Comparison of ENCODE assay signal across 21 cellular contexts in the genomic region with DNA sequence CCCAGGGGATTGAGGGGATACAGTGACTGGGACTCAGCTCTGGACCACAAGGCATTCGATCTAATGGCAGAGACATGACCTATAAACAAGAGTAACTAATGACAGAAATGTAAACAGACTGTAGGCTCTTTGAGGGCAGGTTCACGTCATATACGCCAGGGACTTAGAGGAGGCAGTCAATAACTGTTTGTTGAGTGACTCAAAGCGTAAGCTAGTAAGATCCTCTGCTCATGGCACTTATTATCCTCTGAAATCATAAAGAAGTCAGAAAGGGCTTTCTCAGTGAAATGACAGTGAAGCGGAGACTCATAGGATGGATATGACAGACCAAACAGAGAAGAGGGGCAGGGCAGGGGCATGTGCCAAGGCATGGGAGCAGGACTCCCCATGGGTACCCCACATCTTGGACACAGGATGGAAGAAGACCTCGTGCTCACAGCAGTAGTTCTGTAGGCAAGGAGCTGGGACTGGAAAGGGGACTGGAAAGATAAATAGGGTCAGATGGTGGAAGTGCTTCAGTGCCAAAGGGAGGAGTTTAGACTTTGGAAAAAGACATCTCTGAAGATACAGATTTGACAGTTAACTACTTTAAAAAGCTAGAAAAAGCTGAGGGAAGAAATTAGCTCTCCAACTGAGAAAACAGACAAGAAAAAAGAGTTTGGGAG.
DNase-seq lines count a peak whose midpoint lies in the region; ATAC-seq, FAIRE-seq and TF ChIP-seq lines count a peak whose summit lies in the region.
"Had no signal": no experiment of that assay in that cellular context is flagged by ENCODE, and none has a peak within 500 bp of the region (broad histone marks: within the 10 kb centered on the region; RNA-seq: fewer than 3 reads in every experiment).

No MANE protein-coding gene starts in this region.

- H3K36me3 ChIP-seq in HepG2 (replicated peaks in 1 of 2; ENCODE audit: control insufficient read depth in 1 of 2, insufficient read depth in 2 of 2, low read length in 2 of 2) (no peaks in the 10 kb centered on the region), stomach smooth muscle (ENCODE audit: control insufficient read depth in 2 of 2, insufficient read depth in 2 of 2, low read length in 2 of 2) (no peaks in the 10 kb centered on the region), pancreas (no peaks in the 10 kb centered on the region)
- H3K36me3 ChIP-seq: BLaER1 treated with 17β-estradiol and CSF1 and Interleukin-3, amounts not matched to agents 10 nM and 100 nM had no signal

- H3K27ac Mint-ChIP-seq in activated naive CD4-positive, alpha-beta T cell treated with anti-CD3 and anti-CD28 coated beads, Interleukin-2, amount 50 U/mL, for 24 hours: peak overlapping the region; percentile 52
- no peak overlapping the region for H3K27ac Mint-ChIP-seq in activated naive CD4-positive, alpha-beta T cell treated with anti-CD3 and anti-CD28 coated beads for 36 hours
- peak overlapping the region; percentile 59 to 65 for H3K27ac Mint-ChIP-seq in T-cell
- H3K27ac Mint-ChIP-seq: H9, IgD-negative memory B cell had no signal

- DNase-seq in activated naive CD4-positive, alpha-beta T cell treated with anti-CD3 and anti-CD28 coated beads for 36 hours: no peak
- no peak for DNase-seq in T-cell
- no peak for DNase-seq in HepG2 (ENCODE audit: low spot score)
- no peak for DNase-seq in dermis blood vessel endothelial cell
- DNase-seq in pancreas: no peak
- DNase-seq: 8988T; CD8-positive, alpha-beta memory T cell; GDM1; H9; NCI-H1105 treated with DMSO at 0.1 percent for 48 hours; NCI-H2081; NCI-H2171; NCI-H345; NCI-H526; OCI-M1; Right ventricle myocardium superior had no signal

- no peak for FAIRE-seq in HepG2 (lab: Jason Lieb, UNC)
- FAIRE-seq in pancreas (lab: Jason Lieb, UNC): no peak

- peaks cover 44% of the 10 kb centered on the region for H3K4me1 ChIP-seq in HepG2 (ENCODE audit: insufficient read depth, low read length)
- H3K4me1 ChIP-seq in stomach smooth muscle (ENCODE audit: control insufficient read depth, insufficient read depth, low read length): peaks cover 36% of the 10 kb centered on the region
- no peaks in the 10 kb centered on the region for H3K4me1 ChIP-seq in pancreas

- ATAC-seq in T-cell (replicated peaks in 1 of 4) (no peak), HepG2 (0 out of 3 replicates have a peak, but pooled peaks have one; percentile 22), esophagus mucosa (no peak), pancreas (no peak)

- H3K27me3 ChIP-seq in HepG2 (ENCODE audit: control insufficient read depth in 1 of 2, insufficient read depth in 2 of 2, low read length in 2 of 2): no peaks in the 10 kb centered on the region
- H3K27me3 ChIP-seq in stomach smooth muscle (ENCODE audit: control insufficient read depth in 1 of 2, insufficient read depth in 2 of 2, low read length in 2 of 2): no peaks in the 10 kb centered on the region
- no peaks in the 10 kb centered on the region for H3K27me3 ChIP-seq in pancreas
- H3K27me3 ChIP-seq: BLaER1 treated with 17β-estradiol and CSF1 and Interleukin-3, amounts not matched to agents 10 nM and 100 nM had no signal

- TF ChIP-seq EP300 in HepG2 (IDR thresholded peaks at IDR 0.05; ENCODE audit: low read depth in 2 of 2, low read length in 2 of 2): no peak
- TF ChIP-seq EP300 in HepG2 (CRISPR knock-in tag; IDR thresholded peaks at IDR 0.05; ENCODE audit: borderline replicate concordance): no peak

- peaks cover 7% of the 10 kb centered on the region for H3K79me2 ChIP-seq in HepG2 (ENCODE audit: insufficient read depth, low read length)

- H3K9me3 ChIP-seq in HepG2 (ENCODE audit: low read length): no peaks in the 10 kb centered on the region
- H3K9me3 ChIP-seq in stomach smooth muscle (ENCODE audit: control insufficient read depth in 2 of 2, low read length in 2 of 2): no peaks in the 10 kb centered on the region
- H3K9me3 ChIP-seq in pancreas: no peaks in the 10 kb centered on the region

- H3K27ac ChIP-seq in HepG2 (ENCODE audit: extremely low read length, insufficient read depth, low read length): peak overlapping the region; percentile 53
- H3K27ac ChIP-seq in stomach smooth muscle (ENCODE audit: low read length): peak overlapping the region; percentile 46
- no peak overlapping the region for H3K27ac ChIP-seq in pancreas
- H3K27ac ChIP-seq: BLaER1 treated with 17β-estradiol and CSF1 and Interleukin-3, amounts not matched to agents 10 nM and 100 nM had no signal

- H3K36me3 Mint-ChIP-seq in activated naive CD4-positive, alpha-beta T cell treated with anti-CD3 and anti-CD28 coated beads, Interleukin-2, amount 50 U/mL, for 24 hours: no peaks in the 10 kb centered on the region
- no peaks in the 10 kb centered on the region for H3K36me3 Mint-ChIP-seq in activated naive CD4-positive, alpha-beta T cell treated with anti-CD3 and anti-CD28 coated beads for 36 hours (ENCODE audit: low read depth)
- no peaks in the 10 kb centered on the region for H3K36me3 Mint-ChIP-seq in T-cell
- H3K36me3 Mint-ChIP-seq: IgD-negative memory B cell had no signal

- CTCF ChIA-PET in activated naive CD4-positive, alpha-beta T cell treated with anti-CD3 and anti-CD28 coated beads for 36 hours (lab: Charles Lee): interaction anchor here (0.5 to 1.6 kb wide), 3 partner anchors 10 to 68 kb away, joined by 3 to 5 read pairs (median 3); no protein-coding TSS in a partner anchor
- CTCF ChIA-PET in T-cell (lab: Charles Lee) (no interaction called here), HepG2 (lab: Yijun Ruan, JAX; ENCODE audit: low intra/inter-chr PET ratio, low total read pairs) (no interaction called here)

- intact Hi-C loops in activated naive CD4-positive, alpha-beta T cell treated with anti-CD3 and anti-CD28 coated beads for 36 hours (cut with micrococcal nuclease): no loop called here
- intact Hi-C loops in HepG2 (cut with micrococcal nuclease; ENCODE audit: unreplicated experiment) (no loop called here), pancreas (cut with DNase I) (no loop called here)

- H3K4me3 Mint-ChIP-seq in activated naive CD4-positive, alpha-beta T cell treated with anti-CD3 and anti-CD28 coated beads, Interleukin-2, amount 50 U/mL, for 24 hours: no peak overlapping the region
- H3K4me3 Mint-ChIP-seq in activated naive CD4-positive, alpha-beta T cell treated with anti-CD3 and anti-CD28 coated beads for 36 hours: no peak overlapping the region
- peak overlapping the region in 1 of 3 donors; percentile 2 for H3K4me3 Mint-ChIP-seq in T-cell
- H3K4me3 Mint-ChIP-seq: CD8-positive, alpha-beta memory T cell; H9; IgD-negative memory B cell had no signal

- peak overlapping the region; percentile 43 for H3K4me2 ChIP-seq in HepG2 (ENCODE audit: low read depth, low read length)

- TF ChIP-seq CTCF in HepG2 (CRISPR knock-in tag; IDR thresholded peaks at IDR 0.05): no peak
- TF ChIP-seq CTCF in pancreas (IDR thresholded peaks at IDR 0.05): no peak

- peaks cover 84% of the 10 kb centered on the region for H3K4me1 Mint-ChIP-seq in activated naive CD4-positive, alpha-beta T cell treated with anti-CD3 and anti-CD28 coated beads, Interleukin-2, amount 50 U/mL, for 24 hours
- H3K4me1 Mint-ChIP-seq in activated naive CD4-positive, alpha-beta T cell treated with anti-CD3 and anti-CD28 coated beads for 36 hours (ENCODE audit: low read depth): peaks cover 67% of the 10 kb centered on the region
- peaks cover 53 to 79% (median 79%) of the 10 kb centered on the region in 3 donors for H3K4me1 Mint-ChIP-seq in T-cell

- H2AFZ ChIP-seq in HepG2 (ENCODE audit: low read length): no peak overlapping the region

- BruUV-seq in HepG2 (replicated peaks; lab: Mats Ljungman, UMichigan): no TSS peak

- no peak overlapping the region for H3K9ac ChIP-seq in HepG2 (ENCODE audit: insufficient read depth, low read depth, low read length)
- H3K9ac ChIP-seq in stomach smooth muscle (ENCODE audit: low read length in 2 of 2): no peak overlapping the region
- H3K9ac ChIP-seq: BLaER1 treated with 17β-estradiol and CSF1 and Interleukin-3, amounts not matched to agents 10 nM and 100 nM had no signal

- TF ChIP-seq RAD21 in HepG2 (CRISPR knock-in tag; IDR thresholded peaks at IDR 0.05): no peak

- in situ Hi-C loops in HepG2 (cut with HindIII; ENCODE audit: extremely low pct_ligation_motif_present, low pct_unique_long_range_greater_than_20kb): no loop called here

- no peaks in the 10 kb centered on the region for H3K9me3 Mint-ChIP-seq in activated naive CD4-positive, alpha-beta T cell treated with anti-CD3 and anti-CD28 coated beads, Interleukin-2, amount 50 U/mL, for 24 hours
- H3K9me3 Mint-ChIP-seq in activated naive CD4-positive, alpha-beta T cell treated with anti-CD3 and anti-CD28 coated beads for 36 hours: no peaks in the 10 kb centered on the region
- H3K9me3 Mint-ChIP-seq in T-cell: no peaks in the 10 kb centered on the region
- H3K9me3 Mint-ChIP-seq: CD8-positive, alpha-beta memory T cell; H9; IgD-negative memory B cell had no signal

- H3K4me3 ChIP-seq in HepG2 (replicated peaks in 1 of 3; ENCODE audit: insufficient read depth in 1 of 3, low read depth in 2 of 3, low read length in 3 of 3) (no peak overlapping the region), stomach smooth muscle (ENCODE audit: low read length in 2 of 2) (no peak overlapping the region), pancreas (no peak overlapping the region)
- H3K4me3 ChIP-seq: BLaER1 treated with 17β-estradiol and CSF1 and Interleukin-3, amounts not matched to agents 10 nM and 100 nM had no signal

- WGBS in HepG2 (ENCODE audit: low lambda C conversion rate): 87% methylated on average over 6 of the region's 6 CpGs
- WGBS in pancreas, 2 donors: 85 to 93% methylated on average over 6 of the region's 6 CpGs

- POLR2A ChIA-PET in T-cell (lab: Charles Lee) (interaction anchor here in 1 of 2 donors (0.8 kb wide), 1 partner anchor 19 kb away, joined by 3 read pairs; no protein-coding TSS in a partner anchor), HepG2 (lab: Yijun Ruan, JAX) (interaction anchor here (0.6 to 2.6 kb wide), 3 partner anchors 8 to 14 kb away, joined by 3 to 19 read pairs (median 5); no protein-coding TSS in a partner anchor)

- TF ChIP-seq POLR2A in HepG2 (IDR thresholded peaks at IDR 0.05; ENCODE audit: insufficient read depth in 1 of 2, low read depth in 2 of 2, low read length in 2 of 2): no peak

- H4K20me1 ChIP-seq in HepG2 (ENCODE audit: insufficient read depth, low read length): peaks cover 6% of the 10 kb centered on the region; the same call in 1 of the 2 replicates
- H4K20me1 ChIP-seq: BLaER1 treated with 17β-estradiol and CSF1 and Interleukin-3, amounts not matched to agents 10 nM and 100 nM had no signal

- no peaks in the 10 kb centered on the region for H3K27me3 Mint-ChIP-seq in activated naive CD4-positive, alpha-beta T cell treated with anti-CD3 and anti-CD28 coated beads, Interleukin-2, amount 50 U/mL, for 24 hours
- no peaks in the 10 kb centered on the region for H3K27me3 Mint-ChIP-seq in activated naive CD4-positive, alpha-beta T cell treated with anti-CD3 and anti-CD28 coated beads for 36 hours (ENCODE audit: low read depth)
- no peaks in the 10 kb centered on the region for H3K27me3 Mint-ChIP-seq in T-cell
- H3K27me3 Mint-ChIP-seq: IgD-negative memory B cell had no signal

TF ChIP-seq in HepG2, 621 proteins besides CTCF, POLR2A, EP300 and RAD21 (continues in another document):
- TF ChIP-seq ZSCAN22 (CRISPR knock-in tag; IDR thresholded peaks at IDR 0.05): peak; percentile 45; the same call in 1 of the 2 replicates
- TF ChIP-seq ZNF7 (CRISPR knock-in tag; IDR thresholded peaks at IDR 0.05): peak; percentile 67
- no peak for TF ChIP-seq ZNF329 (CRISPR knock-in tag; IDR thresholded peaks at IDR 0.05; ENCODE audit: low read depth)
- TF ChIP-seq ZSCAN29 (CRISPR knock-in tag; conservative IDR thresholded peaks at IDR 0.05): no peak

Comparison
In these comparisons a context has a peak if more than half of its experiments do, and no peak if none do; other contexts are left out.
1. H3K27ac ChIP-seq: peak in HepG2 (single experiment) and stomach smooth muscle (single experiment); none in pancreas (0 of 4).